Comparison of ENCODE assay signal across 22 cellular contexts in the genomic region with DNA sequence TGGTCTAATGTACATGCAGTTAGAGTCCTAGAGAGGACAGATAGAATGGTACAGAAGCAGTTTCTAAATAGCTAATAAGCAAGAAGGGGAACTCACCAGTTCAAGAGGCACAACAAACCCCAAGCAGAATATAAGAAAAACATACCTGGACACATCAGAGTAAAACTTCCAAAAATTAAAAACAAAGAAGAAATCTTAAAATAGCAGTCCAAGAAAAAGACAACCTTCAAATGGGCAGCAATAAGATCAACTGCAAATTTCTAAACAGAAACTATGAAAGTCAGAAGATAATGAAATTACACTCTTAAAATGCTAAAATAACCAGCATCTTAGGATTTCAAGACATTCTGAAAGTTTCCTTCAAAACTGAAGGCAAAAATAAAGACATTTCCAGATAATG. TPM values are rescaled to one million over a fixed set of nuclear protein-coding genes. Genes with fewer than 3 reads are reported as not detected.
DNase-seq lines count a peak whose midpoint lies in the region; ATAC-seq, FAIRE-seq and TF ChIP-seq lines count a peak whose summit lies in the region.
"Had no signal": no experiment of that assay in that cellular context is flagged by ENCODE, and none has a peak within 500 bp of the region (broad histone marks: within the 10 kb centered on the region; RNA-seq: fewer than 3 reads in every experiment).

No MANE protein-coding gene starts in this region.

- FAIRE-seq in HepG2 (lab: Jason Lieb, UNC): no peak
- no peak for FAIRE-seq in GM12878 (lab: Jason Lieb, UNC)
- FAIRE-seq: H1 had no signal

- H3K27ac ChIP-seq in HepG2 (ENCODE audit: extremely low read length, insufficient read depth, low read length) (no peak overlapping the region), right lobe of liver (no peak overlapping the region), Karpas-422 (ENCODE audit: low read length) (peak overlapping the region; percentile 96), GM12878 (ENCODE audit: control insufficient read depth, insufficient read depth) (peak overlapping the region; percentile 30; the same call in 1 of the 2 replicates)

- RAD21 ChIA-PET in GM12878 (lab: Charles Lee; ENCODE audit: unreplicated experiment): interaction anchor here (1.9 kb wide), 1 partner anchor 144 kb away, joined by 7 read pairs; no protein-coding TSS in a partner anchor

- POLR2A ChIA-PET in HepG2 (lab: Yijun Ruan, JAX): no interaction called here
- POLR2A ChIA-PET in GM12878 (lab: Charles Lee): interaction anchor here (0.7 kb wide), 1 partner anchor 38 kb away, joined by 4 read pairs; no protein-coding TSS in a partner anchor

- intact Hi-C loops in HepG2 (cut with micrococcal nuclease; ENCODE audit: unreplicated experiment) (no loop called here), right lobe of liver (cut with DNase I) (no loop called here), GM12878 (cut with micrococcal nuclease; ENCODE audit: unreplicated experiment) (loop anchor here (2.0 kb wide), 1 partner anchor 53 kb away; no protein-coding TSS in a partner anchor), natural killer cell (cut with micrococcal nuclease) (no loop called here)

- peaks cover 89% of the 10 kb centered on the region for H3K79me2 ChIP-seq in HepG2 (ENCODE audit: insufficient read depth, low read length)
- H3K79me2 ChIP-seq in Karpas-422 (ENCODE audit: low read length): peaks cover 91% of the 10 kb centered on the region
- H3K79me2 ChIP-seq in GM12878 (ENCODE audit: control insufficient read depth, insufficient read depth, low read length): peaks cover 82% of the 10 kb centered on the region

- no peak overlapping the region for H3K4me3 Mint-ChIP-seq in natural killer cell
- H3K4me3 Mint-ChIP-seq: CD14-positive monocyte; T-helper 1 cell treated with Interleukin-12 subunit alpha and Interleukin-12 subunit beta and Interleukin-4 antibody, amounts not matched to agents 30 μg/mL and 1 μg/mL, for 36 hours had no signal

- no peak for ATAC-seq in HepG2
- no peak for ATAC-seq in right lobe of liver
- no peak for ATAC-seq in GM12878
- ATAC-seq in natural killer cell: no peak
- ATAC-seq: PC-3 had no signal

- TF ChIP-seq RAD21 in HepG2 (CRISPR knock-in tag; IDR thresholded peaks at IDR 0.05) (no peak), GM12878 (IDR thresholded peaks at IDR 0.05; ENCODE audit: insufficient read depth, low read depth, low read length) (no peak)

- H3K4me3 ChIP-seq in HepG2 (replicated peaks in 1 of 3; ENCODE audit: insufficient read depth in 1 of 3, low read depth in 2 of 3, low read length in 3 of 3): no peak overlapping the region
- H3K4me3 ChIP-seq in right lobe of liver: no peak overlapping the region
- H3K4me3 ChIP-seq in Karpas-422 (ENCODE audit: low read length): peak overlapping the region; percentile 32
- 0 out of 2 replicates have a peak overlapping the region, but pooled peaks have one; percentile 3 for H3K4me3 ChIP-seq in GM12878

- H3K27me3 Mint-ChIP-seq in natural killer cell (ENCODE audit: low read depth in 2 of 2): no peaks in the 10 kb centered on the region

- H3K4me2 ChIP-seq in HepG2 (ENCODE audit: low read depth, low read length) (no peak overlapping the region), Karpas-422 (ENCODE audit: low read depth, low read length, poor library complexity, severe bottlenecking) (peak overlapping the region; percentile 70), GM12878 (ENCODE audit: control insufficient read depth, insufficient read depth) (peak overlapping the region; percentile 38; the same call in 1 of the 2 replicates)

- TF ChIP-seq EP300 in HepG2 (IDR thresholded peaks at IDR 0.05; ENCODE audit: low read depth in 2 of 2, low read length in 2 of 2): no peak
- TF ChIP-seq EP300 in HepG2 (CRISPR knock-in tag; IDR thresholded peaks at IDR 0.05; ENCODE audit: borderline replicate concordance): no peak
- TF ChIP-seq EP300 in GM12878 (IDR thresholded peaks at IDR 0.05; ENCODE audit: borderline replicate concordance in 1 of 2, control insufficient read depth in 1 of 2, low read depth in 2 of 2, low read length in 2 of 2): no peak

- in situ Hi-C loops in HepG2 (cut with HindIII; ENCODE audit: extremely low pct_ligation_motif_present, low pct_unique_long_range_greater_than_20kb) (no loop called here), GM12878 (cut with MboI) (no loop called here)

- H4K20me1 ChIP-seq in HepG2 (ENCODE audit: insufficient read depth, low read length) (peaks cover 5% of the 10 kb centered on the region; the same call in 1 of the 2 replicates), Karpas-422 (ENCODE audit: insufficient read depth, low read depth, low read length) (no peaks in the 10 kb centered on the region), GM12878 (ENCODE audit: control insufficient read depth, insufficient read depth) (no peaks in the 10 kb centered on the region)

- SMC1A ChIA-PET in GM12878 (lab: Charles Lee; ENCODE audit: uncharacterized antibody, unreplicated experiment): interaction anchor here (1.0 to 2.6 kb wide), 4 partner anchors 23 to 53 kb away, joined by 3 to 25 read pairs (median 12); no protein-coding TSS in a partner anchor

- H3K36me3 ChIP-seq in HepG2 (replicated peaks in 1 of 2; ENCODE audit: control insufficient read depth in 1 of 2, insufficient read depth in 2 of 2, low read length in 2 of 2) (no peaks in the 10 kb centered on the region), right lobe of liver (no peaks in the 10 kb centered on the region), Karpas-422 (ENCODE audit: insufficient read depth, low read length) (peaks cover 9% of the 10 kb centered on the region; the same call in 1 of the 2 replicates), GM12878 (ENCODE audit: control insufficient read depth in 2 of 2, insufficient read depth in 2 of 2, low read length in 1 of 2) (peaks cover 0 to 4% of the 10 kb centered on the region in 2 experiments; a peak in 1 of 4 replicates)

- H3K27me3 ChIP-seq in HepG2 (ENCODE audit: control insufficient read depth in 1 of 2, insufficient read depth in 2 of 2, low read length in 2 of 2) (no peaks in the 10 kb centered on the region), right lobe of liver (no peaks in the 10 kb centered on the region), Karpas-422 (ENCODE audit: low read length) (no peaks in the 10 kb centered on the region), GM12878 (replicated peaks in 1 of 2; ENCODE audit: control insufficient read depth in 2 of 2, insufficient read depth in 2 of 2, low read length in 1 of 2) (no peaks in the 10 kb centered on the region)

- H2AFZ ChIP-seq in HepG2 (ENCODE audit: low read length) (no peak overlapping the region), Karpas-422 (ENCODE audit: low read length) (no peak overlapping the region), GM12878 (ENCODE audit: control insufficient read depth, low read depth, low read length) (no peak overlapping the region)

- DNase-seq in HepG2 (ENCODE audit: low spot score) (no peak), right lobe of liver (no peak), Karpas-422 (no peak), GM12878 (ENCODE audit: low read depth, low spot score) (no peak), NCI-H748 treated with DMSO at 0.1 percent for 48 hours (lab: John Stamatoyannopoulos, UW) (no peak), natural killer cell (no peak), nucleus accumbens (lab: John Stamatoyannopoulos, UW) (no peak), activated gamma-delta T cell treated with Interleukin-2 at 50 U/mL for 16 hours (no peak)
- DNase-seq: 8988T, KBM-7, NCI-H1092 treated with DMSO at 0.1 percent for 48 hours, NCI-H146, NCI-H2029, NCI-H2171, NCI-H345, NCI-H524, NCI-H82, PC-3, Right ventricle myocardium superior had no signal

- H3K9me3 ChIP-seq in HepG2 (ENCODE audit: low read length) (no peaks in the 10 kb centered on the region), right lobe of liver (no peaks in the 10 kb centered on the region), Karpas-422 (ENCODE audit: low read length) (no peaks in the 10 kb centered on the region), GM12878 (replicated peaks; ENCODE audit: control insufficient read depth, insufficient read depth, low read length) (no peaks in the 10 kb centered on the region; the same call in 1 of the 3 replicates)

- H3K4me1 ChIP-seq in HepG2 (ENCODE audit: insufficient read depth, low read length) (peaks cover 35% of the 10 kb centered on the region), right lobe of liver (peaks cover 0 to 10% (median 4%) of the 10 kb centered on the region in 4 donors), Karpas-422 (ENCODE audit: low read length) (peaks cover 96% of the 10 kb centered on the region), GM12878 (ENCODE audit: control insufficient read depth, insufficient read depth, low read length) (peaks cover 54% of the 10 kb centered on the region)

- no peaks in the 10 kb centered on the region for H3K9me2 ChIP-seq in Karpas-422 (replicated peaks; ENCODE audit: insufficient read depth, low read length)

- no peaks in the 10 kb centered on the region for H3K36me3 Mint-ChIP-seq in natural killer cell
- H3K36me3 Mint-ChIP-seq: CD14-positive monocyte had no signal

- TF ChIP-seq POLR2A in HepG2 (IDR thresholded peaks at IDR 0.05; ENCODE audit: insufficient read depth in 1 of 2, low read depth in 2 of 2, low read length in 2 of 2) (no peak), right lobe of liver (IDR thresholded peaks at IDR 0.05) (no peak), GM12878 (IDR thresholded peaks at IDR 0.05; ENCODE audit: low read depth, low read length) (no peak)

- no peaks in the 10 kb centered on the region for H3K9me3 Mint-ChIP-seq in natural killer cell
- H3K9me3 Mint-ChIP-seq: T-helper 1 cell treated with Interleukin-12 subunit alpha and Interleukin-12 subunit beta and Interleukin-4 antibody, amounts not matched to agents 30 μg/mL and 1 μg/mL, for 36 hours had no signal

- no peak for TF ChIP-seq CTCF in HepG2 (CRISPR knock-in tag; IDR thresholded peaks at IDR 0.05)
- no peak for TF ChIP-seq CTCF in right lobe of liver (IDR thresholded peaks at IDR 0.05)
- no peak for TF ChIP-seq CTCF in GM12878 (IDR thresholded peaks at IDR 0.05 in 2 of 3, conservative IDR thresholded peaks at IDR 0.05 in 1 of 3; ENCODE audit: control insufficient read depth in 2 of 3, extremely low read depth in 1 of 3, insufficient read depth in 1 of 3, low read depth in 3 of 3, low read length in 3 of 3)
- no peak for TF ChIP-seq CTCF in natural killer cell (IDR thresholded peaks at IDR 0.05)

- H3K27ac Mint-ChIP-seq in natural killer cell: no peak overlapping the region
- H3K27ac Mint-ChIP-seq: T-helper 1 cell treated with Interleukin-12 subunit alpha and Interleukin-12 subunit beta and Interleukin-4 antibody, amounts not matched to agents 30 μg/mL and 1 μg/mL, for 36 hours had no signal

- BruUV-seq in HepG2 (replicated peaks; lab: Mats Ljungman, UMichigan) (no TSS peak), GM12878 (replicated peaks; lab: Mats Ljungman, UMichigan) (no TSS peak)

- CTCF ChIA-PET in HepG2 (lab: Yijun Ruan, JAX; ENCODE audit: low intra/inter-chr PET ratio, low total read pairs) (no interaction called here), GM12878 (lab: Yijun Ruan, JAX) (interaction anchor here (2.2 kb wide), 1 partner anchor 54 kb away, joined by 7 read pairs; no protein-coding TSS in a partner anchor)

- H3K4me1 Mint-ChIP-seq in natural killer cell: peaks cover 7% of the 10 kb centered on the region in 2 donors

- H3K9ac ChIP-seq in HepG2 (ENCODE audit: insufficient read depth, low read depth, low read length): no peak overlapping the region
- H3K9ac ChIP-seq in Karpas-422 (ENCODE audit: low read length): peak overlapping the region; percentile 32
- no peak overlapping the region for H3K9ac ChIP-seq in GM12878 (ENCODE audit: control insufficient read depth, insufficient read depth, low read length)

RNA-seq across cellular contexts. Expression of gene USP6NL, which starts 55.9 kb away (rescaled TPM):
- total RNA-seq in HepG2 (2016; rRNA removed; fragmentation: Illumina TruSeq; extraction: Trizol) (22.9 and 26.2 TPM in 2 replicates), right lobe of liver (10 to 100 TPM in 5 of 6 experiments, 1 to 10 TPM in 1; 8.4 to 15.3 (median 11.5) TPM), GM12878 (2014; rRNA removed) (25.8 and 32.1 TPM in 2 replicates), GM12878 (2014; rRNA removed; fragmentation: Illumina TruSeq; extraction: Trizol) (21.7 and 22.2 TPM in 2 replicates), GM12878 (2021) (25.0 and 27.7 TPM in 2 replicates), natural killer cell (1 to 10 TPM; 2.3 to 3.7 (median 2.5) TPM)
- total RNA-seq in HepG2 (2016; cell fraction: cytosol; rRNA removed; fragmentation: Illumina TruSeq; extraction: Trizol; ENCODE audit: low read depth): 6.3 and 6.6 TPM in 2 replicates
- total RNA-seq in HepG2 (2016; cell fraction: insoluble cytoplasmic fraction; rRNA removed; fragmentation: Illumina TruSeq; extraction: Trizol): 22.4 and 23.0 TPM in 2 replicates
- 19.5 and 20.2 TPM in 2 replicates for total RNA-seq in HepG2 (2016; cell fraction: membrane; rRNA removed; fragmentation: Illumina TruSeq; extraction: Trizol)
- 24.0 and 25.4 TPM in 2 replicates for total RNA-seq in HepG2 (2016; cell fraction: nucleus; rRNA removed; fragmentation: Illumina TruSeq; extraction: Trizol)
- polyA plus RNA-seq in HepG2 (2011; rRNA removed) (10.0 and 10.5 TPM in 2 replicates), GM12878 (2011; rRNA removed) (12.1 and 13.3 TPM in 2 replicates), GM12878 (2014; fragmentation: Illumina TruSeq; extraction: Trizol) (22.5 and 24.0 TPM in 2 replicates), GM12878 (2014; fragmentation: Nextera tagmentation; extraction: Ambion mirVana) (1 to 10 TPM; 4.0 to 6.5 TPM), GM12878 (2014; rRNA removed) (19.2 and 21.5 TPM in 2 replicates), GM12878 (2016; fragmentation: Nextera tagmentation; extraction: Ambion mirVana) (10 to 100 TPM; 12.5 to 14.9 TPM)
- polyA plus RNA-seq in HepG2 (2011; cell fraction: cytosol; rRNA removed): 7.8 and 8.5 TPM in 2 replicates
- polyA plus RNA-seq in HepG2 (2011; cell fraction: nucleus; rRNA removed): 9.9 and 11.7 TPM in 2 replicates
- 11.7 and 11.8 TPM in 2 replicates for polyA plus RNA-seq in HepG2 (2012)
- polyA plus RNA-seq in HepG2 (2016; cell fraction: cytosol; fragmentation: Illumina TruSeq; extraction: Trizol; ENCODE audit: low read depth): 6.4 and 6.6 TPM in 2 replicates
- 21.5 and 23.7 TPM in 2 replicates for polyA plus RNA-seq in HepG2 (2016; cell fraction: insoluble cytoplasmic fraction; fragmentation: Illumina TruSeq; extraction: Trizol; ENCODE audit: low read depth)
- 14.7 and 15.3 TPM in 2 replicates for polyA plus RNA-seq in HepG2 (2016; cell fraction: membrane; fragmentation: Illumina TruSeq; extraction: Trizol; ENCODE audit: low read depth)
- 17.9 and 18.1 TPM in 2 replicates for polyA plus RNA-seq in HepG2 (2016; cell fraction: nucleus; fragmentation: Illumina TruSeq; extraction: Trizol; ENCODE audit: insufficient read depth, low read depth)
- 7.3 and 18.7 TPM in 2 replicates for polyA minus RNA-seq in HepG2 (2011; rRNA and poly(A)+ RNA removed; ENCODE audit: low replicate concordance)
- 10.2 and 11.8 TPM in 2 replicates for polyA minus RNA-seq in HepG2 (2011; cell fraction: cytosol; rRNA and poly(A)+ RNA removed)
- 45.0 and 45.6 TPM in 2 replicates for polyA minus RNA-seq in HepG2 (2011; cell fraction: nucleus; rRNA and poly(A)+ RNA removed)
- total RNA-seq in Karpas-422 (2014; rRNA removed; shearing (Covaris generic); ENCODE audit: low replicate concordance): 54.3 and 63.9 TPM in 2 replicates
- 37.0 and 39.1 TPM in 2 replicates for total RNA-seq in GM12878 (2013; cell fraction: nucleolus; rRNA removed)
- polyA plus RNA-seq in GM12878 (2011; ENCODE audit: low read depth): 10.1 TPM
- 8.0 and 9.9 TPM in 2 replicates for polyA plus RNA-seq in GM12878 (2011; cell fraction: cytosol; rRNA removed)
- polyA plus RNA-seq in GM12878 (2011; cell fraction: nucleus; rRNA removed): 9.6 and 12.0 TPM in 2 replicates
- polyA plus RNA-seq in GM12878 (2012): 14.8 and 19.1 TPM in 2 replicates
- 12.3 and 14.9 TPM in 2 replicates for polyA minus RNA-seq in GM12878 (2011; rRNA and poly(A)+ RNA removed)
- 4.0 and 5.9 TPM in 2 replicates for polyA minus RNA-seq in GM12878 (2011; cell fraction: cytosol; rRNA and poly(A)+ RNA removed)
- polyA minus RNA-seq in GM12878 (2011; cell fraction: nucleus; rRNA and poly(A)+ RNA removed): 11.1 and 21.9 TPM in 2 replicates

Comparison
In these comparisons a context has a peak if more than half of its experiments do, and no peak if none do; other contexts are left out.
1. H3K27ac ChIP-seq: peak in Karpas-422 (single experiment) and GM12878 (single experiment); none in HepG2 (single experiment) and right lobe of liver (0 of 3).
2. H3K4me3 ChIP-seq: peak in Karpas-422 (single experiment) and GM12878 (single experiment); none in HepG2 (0 of 3) and right lobe of liver (0 of 3).
3. Of the 75 proteins assayed by ChIP-seq in both HepG2 and GM12878: peak only in HepG2: none; only in GM12878: CBX5; in both: none; in neither: 74.